In genomic region chr9:93513606-93514005, GRCh38 we compare ENCODE assay signal across 1 cellular context.
TF ChIP-seq lines count a peak whose summit lies in the region.

No MANE protein-coding gene starts in this region.

TF ChIP-seq in WTC11, 78 proteins besides CTCF, POLR2A, EP300 and RAD21 (continued from another document):
- TF ChIP-seq SMAD4 (CRISPR knock-in tag; IDR thresholded peaks at IDR 0.05): no peak
- TF ChIP-seq, protein P1, sequence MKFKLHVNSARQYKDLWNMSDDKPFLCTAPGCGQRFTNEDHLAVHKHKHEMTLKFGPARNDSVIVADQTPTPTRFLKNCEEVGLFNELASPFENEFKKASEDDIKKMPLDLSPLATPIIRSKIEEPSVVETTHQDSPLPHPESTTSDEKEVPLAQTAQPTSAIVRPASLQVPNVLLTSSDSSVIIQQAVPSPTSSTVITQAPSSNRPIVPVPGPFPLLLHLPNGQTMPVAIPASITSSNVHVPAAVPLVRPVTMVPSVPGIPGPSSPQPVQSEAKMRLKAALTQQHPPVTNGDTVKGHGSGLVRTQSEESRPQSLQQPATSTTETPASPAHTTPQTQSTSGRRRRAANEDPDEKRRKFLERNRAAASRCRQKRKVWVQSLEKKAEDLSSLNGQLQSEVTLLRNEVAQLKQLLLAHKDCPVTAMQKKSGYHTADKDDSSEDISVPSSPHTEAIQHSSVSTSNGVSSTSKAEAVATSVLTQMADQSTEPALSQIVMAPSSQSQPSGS (CRISPR knock-in tag; IDR thresholded peaks at IDR 0.05; ENCODE audit: borderline replicate concordance, low read depth): no peak
- TF ChIP-seq TEAD4 (CRISPR knock-in tag; IDR thresholded peaks at IDR 0.05): no peak
- no peak for TF ChIP-seq PREB (CRISPR knock-in tag; IDR thresholded peaks at IDR 0.05; ENCODE audit: borderline replicate concordance)
- no peak for TF ChIP-seq RELA (CRISPR knock-in tag; IDR thresholded peaks at IDR 0.05; ENCODE audit: borderline replicate concordance)
- TF ChIP-seq ZNF671 (CRISPR knock-in tag; IDR thresholded peaks at IDR 0.05): no peak
- TF ChIP-seq FOXK1 (CRISPR knock-in tag; IDR thresholded peaks at IDR 0.05): no peak
- TF ChIP-seq ZNF138 (CRISPR knock-in tag; conservative IDR thresholded peaks at IDR 0.05): no peak
- no peak for TF ChIP-seq SP1 (CRISPR knock-in tag; conservative IDR thresholded peaks at IDR 0.05)
- no peak for TF ChIP-seq MXD4 (CRISPR knock-in tag; IDR thresholded peaks at IDR 0.05; ENCODE audit: borderline replicate concordance)
